Comparison of ENCODE assay signal across 11 cellular contexts in genomic region chr19:33040994-33041827, GRCh38. TPM values are rescaled to one million over a fixed set of nuclear protein-coding genes. Genes with fewer than 3 reads are reported as not detected.
DNase-seq lines count a peak whose midpoint lies in the region; ATAC-seq, FAIRE-seq and TF ChIP-seq lines count a peak whose summit lies in the region.
"Had no signal": no experiment of that assay in that cellular context is flagged by ENCODE, and none has a peak within 500 bp of the region (broad histone marks: within the 10 kb centered on the region; RNA-seq: fewer than 3 reads in every experiment).

No MANE protein-coding gene starts in this region.

- no peak for TF ChIP-seq CTCF in neural crest cell (conservative IDR thresholded peaks at IDR 0.05)
- no peak for TF ChIP-seq CTCF in A673 (conservative IDR thresholded peaks at IDR 0.05; ENCODE audit: low read depth, low read length)

- DNase-seq in Daoy (ENCODE audit: low read depth) (peak; percentile 49), RCC 7860 (ENCODE audit: low spot score) (peak; percentile 95), epithelial cell of prostate (ENCODE audit: low read depth, low spot score) (peak; percentile 51), neural crest cell (ENCODE audit: low read depth, low spot score) (no peak), H7 (no peak), A673 (ENCODE audit: low spot score) (no peak), KBM-7 (no peak)
- DNase-seq: activated naive CD4-positive, alpha-beta T cell treated with anti-CD3 and anti-CD28 coated beads, Interleukin-2, amount 50 U/mL, for 16 hours; glutamatergic neuron; NCI-H1105 treated with DMSO at 0.1 percent for 48 hours had no signal

- POLR2A ChIA-PET in A673 (lab: Charles Lee; ENCODE audit: low non-redundant PET) = no interaction called here

- CTCF ChIA-PET in A673 (lab: Charles Lee) = no interaction called here

- H3K36me3 Mint-ChIP-seq in neural crest cell (ENCODE audit: low read depth) = peaks cover 12% of the 10 kb centered on the region

- H3K27ac Mint-ChIP-seq in neural crest cell (ENCODE audit: unreplicated experiment) = peak overlapping the region; percentile 92

- in situ Hi-C loops in KBM-7 (cut with MboI; ENCODE audit: low pct_unique_long_range_greater_than_20kb, low sequenced_read_pairs) = no loop called here

- H3K9me3 ChIP-seq in A673 (ENCODE audit: low read depth, low read length, poor library complexity, severe bottlenecking) = no peaks in the 10 kb centered on the region

- peak overlapping the region; percentile 47 for H3K27ac ChIP-seq in epithelial cell of prostate
- H3K27ac ChIP-seq in A673 (ENCODE audit: low read depth, low read length, poor library complexity, severe bottlenecking) = no peak overlapping the region

- no peak for ATAC-seq in HG02870 (IDR thresholded peaks at IDR 0.05; ENCODE audit: unreplicated experiment)

- BruUV-seq in A673 (replicated peaks; lab: Mats Ljungman, UMichigan) = no TSS peak

- no peaks in the 10 kb centered on the region for H3K4me1 ChIP-seq in A673 (ENCODE audit: insufficient read depth, low read length, poor library complexity, severe bottlenecking)

- no peaks in the 10 kb centered on the region for H3K36me3 ChIP-seq in H7 (replicated peaks; ENCODE audit: control insufficient read depth, insufficient read depth, low read length)
- no peaks in the 10 kb centered on the region for H3K36me3 ChIP-seq in A673 (ENCODE audit: insufficient read depth, low read length, poor library complexity, severe bottlenecking)

- no peaks in the 10 kb centered on the region for H3K9me3 Mint-ChIP-seq in neural crest cell

- H3K4me3 Mint-ChIP-seq in neural crest cell = no peak overlapping the region

- H3K27me3 ChIP-seq in H7 (ENCODE audit: control insufficient read depth, insufficient read depth, low read length) (no peaks in the 10 kb centered on the region), A673 (replicated peaks; ENCODE audit: insufficient read depth, low read depth, low read length, poor library complexity) (no peaks in the 10 kb centered on the region)

- FAIRE-seq in RCC 7860 (lab: Jason Lieb, UNC) = peak; percentile 95

- H3K4me1 Mint-ChIP-seq in neural crest cell = peaks cover 15% of the 10 kb centered on the region

- H3K4me3 ChIP-seq in H7 (ENCODE audit: insufficient read depth, low read depth, low read length) = no peak overlapping the region
- no peak overlapping the region for H3K4me3 ChIP-seq in A673 (ENCODE audit: low read depth, low read length, poor library complexity, severe bottlenecking)

- no peaks in the 10 kb centered on the region for H3K27me3 Mint-ChIP-seq in neural crest cell (ENCODE audit: low read depth)

- intact Hi-C loops in A673 (cut with micrococcal nuclease; ENCODE audit: unreplicated experiment) = no loop called here

RNA-seq across cellular contexts. Expression of gene RHPN2, which starts 23.5 kb away (rescaled TPM):
- total RNA-seq in Daoy (2014; rRNA removed; shearing (Covaris generic)) = 7.4 and 19.9 TPM in 2 replicates
- 10.2 and 11.3 TPM in 2 replicates for total RNA-seq in neural crest cell
- total RNA-seq in H7 (2014; rRNA removed; shearing (Covaris generic)) = 26.6 and 27.0 TPM in 2 replicates
- 10.5 and 12.1 TPM in 2 replicates for total RNA-seq in A673 (2021)

RNA-seq across cellular contexts. Expression of gene GPATCH1, which starts 39.8 kb away (rescaled TPM):
- 7.1 and 12.9 TPM in 2 replicates for total RNA-seq in Daoy (2014; rRNA removed; shearing (Covaris generic))
- total RNA-seq in neural crest cell (12.9 TPM in 2 replicates), A673 (2021) (12.4 and 16.6 TPM in 2 replicates)
- total RNA-seq in H7 (2014; rRNA removed; shearing (Covaris generic)) = 5.5 and 6.5 TPM in 2 replicates

Comparison
In these comparisons a context has a peak if more than half of its experiments do, and no peak if none do; other contexts are left out.
1. DNase-seq: peak in Daoy (single experiment), RCC 7860 (single experiment) and epithelial cell of prostate (single experiment); none in neural crest cell (single experiment), H7 (single experiment), A673 (single experiment) and KBM-7 (single experiment).